In genomic region chr12:10048531-10048930, GRCh38 we compare ENCODE assay signal across 32 cellular contexts. TPM values are rescaled to one million over a fixed set of nuclear protein-coding genes. Genes with fewer than 3 reads are reported as not detected.
"Had no signal": no experiment of that assay in that cellular context is flagged by ENCODE, and none has a peak within 500 bp of the region (broad histone marks: within the 10 kb centered on the region; RNA-seq: fewer than 3 reads in every experiment).

No MANE protein-coding gene starts in this region.

- H3K4me1 Mint-ChIP-seq: neural crest cell had no signal

- H3K36me3 Mint-ChIP-seq: activated CD4-positive, alpha-beta memory T cell treated with anti-CD3 and anti-CD28 coated beads for 36 hours; activated naive CD8-positive, alpha-beta T cell treated with anti-CD3 and anti-CD28 coated beads, Interleukin-2, amount 10 ng/mL, durations not matched to agents 7 days and 5 days; immature natural killer cell; naive thymus-derived CD4-positive, alpha-beta T cell had no signal

- H3K9me3 Mint-ChIP-seq: activated CD4-positive, alpha-beta memory T cell treated with anti-CD3 and anti-CD28 coated beads for 36 hours; activated naive CD4-positive, alpha-beta T cell treated with anti-CD3 and anti-CD28 coated beads for 36 hours; activated T-cell treated with anti-CD3 and anti-CD28 coated beads, Interleukin-2, amount 50 U/mL, for 72 hours; central memory CD8-positive, alpha-beta T cell; effector memory CD8-positive, alpha-beta T cell; immature natural killer cell had no signal

- H3K4me3 Mint-ChIP-seq: activated CD4-positive, alpha-beta memory T cell treated with anti-CD3 and anti-CD28 coated beads for 36 hours; activated naive CD4-positive, alpha-beta T cell treated with anti-CD3 and anti-CD28 coated beads for 36 hours; activated naive CD8-positive, alpha-beta T cell treated with anti-CD3 and anti-CD28 coated beads, Interleukin-2, amount 10 ng/mL, durations not matched to agents 7 days and 5 days; activated T-cell treated with anti-CD3 and anti-CD28 coated beads, Interleukin-2, amount 50 U/mL, for 72 hours; central memory CD8-positive, alpha-beta T cell; effector memory CD8-positive, alpha-beta T cell; immature natural killer cell; naive thymus-derived CD4-positive, alpha-beta T cell; neural crest cell had no signal

- DNase-seq: activated CD4-positive, alpha-beta memory T cell treated with anti-CD3 and anti-CD28 coated beads for 36 hours; activated CD4-positive, alpha-beta T cell treated with anti-CD3 and anti-CD28 coated beads for 48 hours; activated CD4-positive, CD25-positive, alpha-beta regulatory T cell; activated effector memory CD4-positive, alpha-beta T cell treated with Interleukin-2 at 50 U/mL for 16 hours; activated naive CD4-positive, alpha-beta T cell treated with anti-CD3 and anti-CD28 coated beads for 36 hours; activated naive CD8-positive, alpha-beta T cell treated with anti-CD3 and anti-CD28 coated beads, Interleukin-2, amount 10 ng/mL, durations not matched to agents 7 days and 5 days; activated T-cell treated with anti-CD3 and anti-CD28 coated beads, Interleukin-2, amount 50 U/mL, for 72 hours; amniotic stem cell; dorsolateral prefrontal cortex; effector memory CD8-positive, alpha-beta T cell; glutamatergic neuron; immature natural killer cell; lower lobe of right lung; naive thymus-derived CD4-positive, alpha-beta T cell; retina; sigmoid colon; stimulated activated CD4-positive, alpha-beta T cell treated with anti-CD3 and anti-CD28 coated beads, Interleukin-4, amount 100 ng/mL, for 1 hour; stimulated activated naive CD4-positive, alpha-beta T cell treated with Interleukin-2 at 50 U/mL for 16 hours had no signal

- H3K27ac ChIP-seq: breast epithelium, dorsolateral prefrontal cortex, esophagus muscularis mucosa, hepatocyte, lower lobe of right lung, sigmoid colon had no signal

- H3K9me3 ChIP-seq: breast epithelium, lower lobe of right lung, sigmoid colon had no signal

- H3K4me3 ChIP-seq: breast epithelium, dorsolateral prefrontal cortex, esophagus muscularis mucosa, hepatocyte, lower lobe of right lung, sigmoid colon, smooth muscle cell had no signal

- H3K27me3 ChIP-seq: breast epithelium, dorsolateral prefrontal cortex, esophagus muscularis mucosa, hepatocyte, sigmoid colon had no signal

- H3K27ac Mint-ChIP-seq: activated CD4-positive, alpha-beta memory T cell treated with anti-CD3 and anti-CD28 coated beads for 36 hours; activated naive CD4-positive, alpha-beta T cell treated with anti-CD3 and anti-CD28 coated beads for 36 hours; activated naive CD8-positive, alpha-beta T cell treated with anti-CD3 and anti-CD28 coated beads, Interleukin-2, amount 10 ng/mL, durations not matched to agents 7 days and 5 days; activated T-cell treated with anti-CD3 and anti-CD28 coated beads, Interleukin-2, amount 50 U/mL, for 72 hours; effector memory CD8-positive, alpha-beta T cell; immature natural killer cell; naive thymus-derived CD4-positive, alpha-beta T cell; progenitor cell of endocrine pancreas had no signal

- ATAC-seq: activated T-cell treated with anti-CD3 and anti-CD28 coated beads, Interleukin-2, amount 50 U/mL, for 72 hours; effector memory CD8-positive, alpha-beta T cell; left lobe of liver; lower lobe of right lung; naive thymus-derived CD4-positive, alpha-beta T cell had no signal

- H3K36me3 ChIP-seq: breast epithelium, esophagus muscularis mucosa, lower lobe of right lung, sigmoid colon had no signal

- H3K4me1 ChIP-seq: breast epithelium, esophagus muscularis mucosa, lower lobe of right lung, sigmoid colon had no signal

RNA-seq across cellular contexts. Expression of gene CLEC9A, which starts 18.0 kb away (rescaled TPM):
- total RNA-seq: activated CD4-positive, alpha-beta memory T cell treated with anti-CD3 and anti-CD28 coated beads for 36 hours; activated naive CD4-positive, alpha-beta T cell treated with anti-CD3 and anti-CD28 coated beads for 36 hours; activated naive CD8-positive, alpha-beta T cell treated with anti-CD3 and anti-CD28 coated beads, Interleukin-2, amount 10 ng/mL, durations not matched to agents 7 days and 5 days; activated T-cell treated with anti-CD3 and anti-CD28 coated beads, Interleukin-2, amount 50 U/mL, for 72 hours; breast epithelium; frontal cortex; hepatocyte; kidney epithelial cell; left lobe of liver; mesenteric fat pad; neural crest cell; osteoblast; progenitor cell of endocrine pancreas; sigmoid colon; smooth muscle cell; subcutaneous adipose tissue had no signal
- polyA plus RNA-seq: hepatocyte; naive thymus-derived CD4-positive, alpha-beta T cell; smooth muscle cell had no signal

RNA-seq across cellular contexts. Expression of gene CLEC12B, which starts 38.1 kb away (rescaled TPM):
- total RNA-seq: activated CD4-positive, alpha-beta memory T cell treated with anti-CD3 and anti-CD28 coated beads for 36 hours; activated naive CD4-positive, alpha-beta T cell treated with anti-CD3 and anti-CD28 coated beads for 36 hours; activated T-cell treated with anti-CD3 and anti-CD28 coated beads, Interleukin-2, amount 50 U/mL, for 72 hours; esophagus muscularis mucosa; frontal cortex; hepatocyte; kidney epithelial cell; left lobe of liver; neural crest cell; osteoblast; progenitor cell of endocrine pancreas; sigmoid colon; smooth muscle cell; ureter had no signal
- polyA plus RNA-seq: hepatocyte; naive thymus-derived CD4-positive, alpha-beta T cell; smooth muscle cell had no signal

RNA-seq across cellular contexts. Expression of gene CLEC1B, which starts 49.6 kb away (rescaled TPM):
- total RNA-seq: activated CD4-positive, alpha-beta memory T cell treated with anti-CD3 and anti-CD28 coated beads for 36 hours; activated naive CD4-positive, alpha-beta T cell treated with anti-CD3 and anti-CD28 coated beads for 36 hours; activated naive CD8-positive, alpha-beta T cell treated with anti-CD3 and anti-CD28 coated beads, Interleukin-2, amount 10 ng/mL, durations not matched to agents 7 days and 5 days; activated T-cell treated with anti-CD3 and anti-CD28 coated beads, Interleukin-2, amount 50 U/mL, for 72 hours; breast epithelium; esophagus muscularis mucosa; frontal cortex; kidney epithelial cell; mesenteric fat pad; neural crest cell; osteoblast; progenitor cell of endocrine pancreas; sigmoid colon; subcutaneous adipose tissue; ureter had no signal
- polyA plus RNA-seq: naive thymus-derived CD4-positive, alpha-beta T cell; sigmoid colon had no signal

RNA-seq across cellular contexts. Expression of gene CLEC1A, which starts 50.3 kb away (rescaled TPM):
- total RNA-seq: activated CD4-positive, alpha-beta memory T cell treated with anti-CD3 and anti-CD28 coated beads for 36 hours; activated naive CD4-positive, alpha-beta T cell treated with anti-CD3 and anti-CD28 coated beads for 36 hours; activated naive CD8-positive, alpha-beta T cell treated with anti-CD3 and anti-CD28 coated beads, Interleukin-2, amount 10 ng/mL, durations not matched to agents 7 days and 5 days; activated T-cell treated with anti-CD3 and anti-CD28 coated beads, Interleukin-2, amount 50 U/mL, for 72 hours; neural crest cell; osteoblast; progenitor cell of endocrine pancreas; smooth muscle cell had no signal
- polyA plus RNA-seq: immature natural killer cell; naive thymus-derived CD4-positive, alpha-beta T cell; smooth muscle cell had no signal
